Comparison of ENCODE assay signal across 1 cellular context in the genomic region with DNA sequence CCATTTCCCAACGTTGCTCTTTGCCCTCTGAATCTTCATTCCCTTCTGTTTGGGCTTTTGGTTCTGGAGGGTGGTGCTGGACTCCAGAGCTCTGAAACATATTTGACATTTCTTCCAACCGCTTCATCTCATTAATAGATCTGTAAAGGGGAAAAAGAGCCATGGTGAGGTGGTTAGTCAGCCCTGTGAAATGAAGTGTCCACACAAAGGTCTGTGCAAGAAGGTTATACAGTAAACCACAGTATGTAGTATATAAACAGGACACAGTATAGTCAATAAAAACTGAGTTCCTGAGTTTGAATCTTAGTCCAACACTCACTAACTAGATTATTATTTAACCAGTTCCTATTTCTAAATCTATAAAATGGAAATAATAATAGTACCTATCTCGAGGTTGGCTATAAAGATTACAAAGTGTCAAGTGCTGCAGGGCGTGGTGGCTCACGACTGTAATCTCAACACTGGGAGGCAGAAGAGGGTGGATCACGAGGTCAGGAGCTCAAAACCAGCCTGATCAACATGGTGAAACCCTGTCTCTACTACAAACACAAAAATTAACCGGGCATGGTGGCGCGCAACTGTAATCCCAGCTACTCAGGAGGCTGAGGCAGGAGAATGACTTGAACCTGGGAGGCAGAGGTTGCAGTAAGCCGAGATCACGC.
TF ChIP-seq lines count a peak whose summit lies in the region.

No MANE protein-coding gene starts in this region.

TF ChIP-seq in K562, 482 proteins besides CTCF, POLR2A, EP300 and RAD21:
- TF ChIP-seq, protein P1, sequence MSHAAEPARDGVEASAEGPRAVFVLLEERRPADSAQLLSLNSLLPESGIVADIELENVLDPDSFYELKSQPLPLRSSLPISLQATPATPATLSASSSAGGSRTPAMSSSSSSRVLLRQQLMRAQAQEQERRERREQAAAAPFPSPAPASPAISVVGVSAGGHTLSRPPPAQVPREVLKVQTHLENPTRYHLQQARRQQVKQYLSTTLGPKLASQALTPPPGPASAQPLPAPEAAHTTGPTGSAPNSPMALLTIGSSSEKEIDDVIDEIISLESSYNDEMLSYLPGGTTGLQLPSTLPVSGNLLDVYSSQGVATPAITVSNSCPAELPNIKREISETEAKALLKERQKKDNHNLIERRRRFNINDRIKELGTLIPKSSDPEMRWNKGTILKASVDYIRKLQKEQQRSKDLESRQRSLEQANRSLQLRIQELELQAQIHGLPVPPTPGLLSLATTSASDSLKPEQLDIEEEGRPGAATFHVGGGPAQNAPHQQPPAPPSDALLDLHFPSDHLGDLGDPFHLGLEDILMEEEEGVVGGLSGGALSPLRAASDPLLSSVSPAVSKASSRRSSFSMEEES (CRISPR knock-in tag; IDR thresholded peaks at IDR 0.05) = peak; percentile 60
- TF ChIP-seq, protein P2, sequence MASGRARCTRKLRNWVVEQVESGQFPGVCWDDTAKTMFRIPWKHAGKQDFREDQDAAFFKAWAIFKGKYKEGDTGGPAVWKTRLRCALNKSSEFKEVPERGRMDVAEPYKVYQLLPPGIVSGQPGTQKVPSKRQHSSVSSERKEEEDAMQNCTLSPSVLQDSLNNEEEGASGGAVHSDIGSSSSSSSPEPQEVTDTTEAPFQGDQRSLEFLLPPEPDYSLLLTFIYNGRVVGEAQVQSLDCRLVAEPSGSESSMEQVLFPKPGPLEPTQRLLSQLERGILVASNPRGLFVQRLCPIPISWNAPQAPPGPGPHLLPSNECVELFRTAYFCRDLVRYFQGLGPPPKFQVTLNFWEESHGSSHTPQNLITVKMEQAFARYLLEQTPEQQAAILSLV (tag; IDR thresholded peaks at IDR 0.05) = no peak
- TF ChIP-seq ZSCAN32 (CRISPR knock-in tag; IDR thresholded peaks at IDR 0.05) = no peak
- TF ChIP-seq, protein P3, sequence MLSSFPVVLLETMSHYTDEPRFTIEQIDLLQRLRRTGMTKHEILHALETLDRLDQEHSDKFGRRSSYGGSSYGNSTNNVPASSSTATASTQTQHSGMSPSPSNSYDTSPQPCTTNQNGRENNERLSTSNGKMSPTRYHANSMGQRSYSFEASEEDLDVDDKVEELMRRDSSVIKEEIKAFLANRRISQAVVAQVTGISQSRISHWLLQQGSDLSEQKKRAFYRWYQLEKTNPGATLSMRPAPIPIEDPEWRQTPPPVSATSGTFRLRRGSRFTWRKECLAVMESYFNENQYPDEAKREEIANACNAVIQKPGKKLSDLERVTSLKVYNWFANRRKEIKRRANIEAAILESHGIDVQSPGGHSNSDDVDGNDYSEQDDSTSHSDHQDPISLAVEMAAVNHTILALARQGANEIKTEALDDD (IDR thresholded peaks at IDR 0.05) = peak; percentile 31; the same call in 1 of the 2 replicates
- 0 out of 2 replicates have a peak, but pooled peaks have one; percentile 23 for TF ChIP-seq MEF2D (tag; conservative IDR thresholded peaks at IDR 0.05; ENCODE audit: low read depth)
- TF ChIP-seq, protein P4, sequence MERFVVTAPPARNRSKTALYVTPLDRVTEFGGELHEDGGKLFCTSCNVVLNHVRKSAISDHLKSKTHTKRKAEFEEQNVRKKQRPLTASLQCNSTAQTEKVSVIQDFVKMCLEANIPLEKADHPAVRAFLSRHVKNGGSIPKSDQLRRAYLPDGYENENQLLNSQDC (CRISPR knock-in tag; IDR thresholded peaks at IDR 0.05) = no peak
- no peak for TF ChIP-seq ZNF79 (CRISPR knock-in tag; IDR thresholded peaks at IDR 0.05; ENCODE audit: low read depth)
